1 cellular context compared by ENCODE assay signal in the genomic region with DNA sequence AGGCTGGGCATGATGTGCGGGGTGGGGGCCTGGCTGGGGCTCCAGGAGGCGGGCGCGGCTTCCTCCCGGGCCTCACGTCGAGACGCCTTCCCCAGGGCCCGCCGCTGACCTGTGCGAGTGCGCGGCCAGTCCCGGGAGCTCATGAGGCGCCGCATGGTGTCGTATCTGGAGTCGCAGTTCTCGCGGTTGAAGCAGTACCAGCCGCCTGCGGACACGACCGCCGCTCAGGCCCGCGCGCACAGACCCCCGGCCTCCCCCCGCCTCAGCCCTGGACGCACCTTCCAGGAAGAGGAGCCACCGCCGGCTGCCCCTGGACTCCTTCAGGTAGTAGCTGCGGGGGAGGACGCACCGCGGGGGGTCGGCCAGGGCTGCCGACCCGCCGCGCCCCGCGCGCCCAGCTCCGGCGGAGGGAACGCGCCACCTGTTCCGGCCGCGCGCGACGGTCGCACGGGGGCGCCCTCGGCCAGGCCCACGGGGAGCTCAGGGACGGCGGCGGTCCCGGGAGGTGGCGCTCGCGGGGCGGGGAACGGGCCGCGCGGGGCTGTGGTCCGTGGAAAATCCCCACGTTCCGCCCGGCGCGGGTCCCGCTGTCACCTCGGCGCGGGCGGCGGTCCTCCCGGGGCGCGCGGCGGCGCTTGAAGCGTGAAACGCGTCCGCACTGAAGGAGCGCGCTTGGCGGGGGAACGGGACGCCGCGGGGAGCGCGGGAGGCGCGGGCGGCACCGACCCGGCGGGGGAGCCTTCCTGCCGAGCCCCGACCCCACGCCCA.
TF ChIP-seq lines count a peak whose summit lies in the region.

No MANE protein-coding gene starts in this region.

TF ChIP-seq in K562, 482 proteins besides CTCF, POLR2A, EP300 and RAD21 (continued from another document and continues in another):
- TF ChIP-seq, protein P1, sequence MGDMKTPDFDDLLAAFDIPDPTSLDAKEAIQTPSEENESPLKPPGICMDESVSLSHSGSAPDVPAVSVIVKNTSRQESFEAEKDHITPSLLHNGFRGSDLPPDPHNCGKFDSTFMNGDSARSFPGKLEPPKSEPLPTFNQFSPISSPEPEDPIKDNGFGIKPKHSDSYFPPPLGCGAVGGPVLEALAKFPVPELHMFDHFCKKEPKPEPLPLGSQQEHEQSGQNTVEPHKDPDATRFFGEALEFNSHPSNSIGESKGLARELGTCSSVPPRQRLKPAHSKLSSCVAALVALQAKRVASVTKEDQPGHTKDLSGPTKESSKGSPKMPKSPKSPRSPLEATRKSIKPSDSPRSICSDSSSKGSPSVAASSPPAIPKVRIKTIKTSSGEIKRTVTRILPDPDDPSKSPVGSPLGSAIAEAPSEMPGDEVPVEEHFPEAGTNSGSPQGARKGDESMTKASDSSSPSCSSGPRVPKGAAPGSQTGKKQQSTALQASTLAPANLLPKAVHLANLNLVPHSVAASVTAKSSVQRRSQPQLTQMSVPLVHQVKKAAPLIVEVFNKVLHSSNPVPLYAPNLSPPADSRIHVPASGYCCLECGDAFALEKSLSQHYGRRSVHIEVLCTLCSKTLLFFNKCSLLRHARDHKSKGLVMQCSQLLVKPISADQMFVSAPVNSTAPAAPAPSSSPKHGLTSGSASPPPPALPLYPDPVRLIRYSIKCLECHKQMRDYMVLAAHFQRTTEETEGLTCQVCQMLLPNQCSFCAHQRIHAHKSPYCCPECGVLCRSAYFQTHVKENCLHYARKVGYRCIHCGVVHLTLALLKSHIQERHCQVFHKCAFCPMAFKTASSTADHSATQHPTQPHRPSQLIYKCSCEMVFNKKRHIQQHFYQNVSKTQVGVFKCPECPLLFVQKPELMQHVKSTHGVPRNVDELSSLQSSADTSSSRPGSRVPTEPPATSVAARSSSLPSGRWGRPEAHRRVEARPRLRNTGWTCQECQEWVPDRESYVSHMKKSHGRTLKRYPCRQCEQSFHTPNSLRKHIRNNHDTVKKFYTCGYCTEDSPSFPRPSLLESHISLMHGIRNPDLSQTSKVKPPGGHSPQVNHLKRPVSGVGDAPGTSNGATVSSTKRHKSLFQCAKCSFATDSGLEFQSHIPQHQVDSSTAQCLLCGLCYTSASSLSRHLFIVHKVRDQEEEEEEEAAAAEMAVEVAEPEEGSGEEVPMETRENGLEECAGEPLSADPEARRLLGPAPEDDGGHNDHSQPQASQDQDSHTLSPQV (IDR thresholded peaks at IDR 0.05) = peak; percentile 88
- no peak for TF ChIP-seq EHMT2 (IDR thresholded peaks at IDR 0.05)
- peak; percentile 87 for TF ChIP-seq CXXC5 (CRISPR knock-in tag; IDR thresholded peaks at IDR 0.05)
- TF ChIP-seq RFX5 (IDR thresholded peaks at IDR 0.05; ENCODE audit: low read depth, low read length) = no peak
- no peak for TF ChIP-seq POLR2AphosphoS5 (IDR thresholded peaks at IDR 0.05; ENCODE audit: control insufficient read depth, insufficient read depth, low read depth, low read length)
- peak; percentile 87; the same call in 1 of the 2 replicates for TF ChIP-seq HMGXB4 (CRISPR knock-in tag; IDR thresholded peaks at IDR 0.05)
- TF ChIP-seq RCOR1 (IDR thresholded peaks at IDR 0.05; ENCODE audit: borderline replicate concordance in 1 of 2, low read depth in 2 of 2, low read length in 2 of 2) = 0 out of 4 replicates have a peak, but pooled peaks of 1 of the 2 experiments have one; percentile 21
- TF ChIP-seq, protein P2, sequence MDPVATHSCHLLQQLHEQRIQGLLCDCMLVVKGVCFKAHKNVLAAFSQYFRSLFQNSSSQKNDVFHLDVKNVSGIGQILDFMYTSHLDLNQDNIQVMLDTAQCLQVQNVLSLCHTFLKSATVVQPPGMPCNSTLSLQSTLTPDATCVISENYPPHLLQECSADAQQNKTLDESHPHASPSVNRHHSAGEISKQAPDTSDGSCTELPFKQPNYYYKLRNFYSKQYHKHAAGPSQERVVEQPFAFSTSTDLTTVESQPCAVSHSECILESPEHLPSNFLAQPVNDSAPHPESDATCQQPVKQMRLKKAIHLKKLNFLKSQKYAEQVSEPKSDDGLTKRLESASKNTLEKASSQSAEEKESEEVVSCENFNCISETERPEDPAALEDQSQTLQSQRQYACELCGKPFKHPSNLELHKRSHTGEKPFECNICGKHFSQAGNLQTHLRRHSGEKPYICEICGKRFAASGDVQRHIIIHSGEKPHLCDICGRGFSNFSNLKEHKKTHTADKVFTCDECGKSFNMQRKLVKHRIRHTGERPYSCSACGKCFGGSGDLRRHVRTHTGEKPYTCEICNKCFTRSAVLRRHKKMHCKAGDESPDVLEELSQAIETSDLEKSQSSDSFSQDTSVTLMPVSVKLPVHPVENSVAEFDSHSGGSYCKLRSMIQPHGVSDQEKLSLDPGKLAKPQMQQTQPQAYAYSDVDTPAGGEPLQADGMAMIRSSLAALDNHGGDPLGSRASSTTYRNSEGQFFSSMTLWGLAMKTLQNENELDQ (CRISPR knock-in tag; IDR thresholded peaks at IDR 0.05; ENCODE audit: borderline replicate concordance) = peak; percentile 44; the same call in 1 of the 2 replicates
- no peak for TF ChIP-seq HMG20B (CRISPR knock-in tag; IDR thresholded peaks at IDR 0.05)
- TF ChIP-seq ZBTB7A (IDR thresholded peaks at IDR 0.05; ENCODE audit: borderline replicate concordance, control insufficient read depth, low read depth, low read length) = peak; percentile 93
- no peak for TF ChIP-seq CREB1 (IDR thresholded peaks at IDR 0.05)
- TF ChIP-seq CREB1 (CRISPR knock-in tag; IDR thresholded peaks at IDR 0.05) = no peak; the same call in 1 of the 2 replicates
- TF ChIP-seq ZBTB34 (CRISPR knock-in tag; IDR thresholded peaks at IDR 0.05) = no peak
- no peak for TF ChIP-seq NUFIP1 (IDR thresholded peaks at IDR 0.05; ENCODE audit: partially characterized antibody)
- TF ChIP-seq, protein P3, sequence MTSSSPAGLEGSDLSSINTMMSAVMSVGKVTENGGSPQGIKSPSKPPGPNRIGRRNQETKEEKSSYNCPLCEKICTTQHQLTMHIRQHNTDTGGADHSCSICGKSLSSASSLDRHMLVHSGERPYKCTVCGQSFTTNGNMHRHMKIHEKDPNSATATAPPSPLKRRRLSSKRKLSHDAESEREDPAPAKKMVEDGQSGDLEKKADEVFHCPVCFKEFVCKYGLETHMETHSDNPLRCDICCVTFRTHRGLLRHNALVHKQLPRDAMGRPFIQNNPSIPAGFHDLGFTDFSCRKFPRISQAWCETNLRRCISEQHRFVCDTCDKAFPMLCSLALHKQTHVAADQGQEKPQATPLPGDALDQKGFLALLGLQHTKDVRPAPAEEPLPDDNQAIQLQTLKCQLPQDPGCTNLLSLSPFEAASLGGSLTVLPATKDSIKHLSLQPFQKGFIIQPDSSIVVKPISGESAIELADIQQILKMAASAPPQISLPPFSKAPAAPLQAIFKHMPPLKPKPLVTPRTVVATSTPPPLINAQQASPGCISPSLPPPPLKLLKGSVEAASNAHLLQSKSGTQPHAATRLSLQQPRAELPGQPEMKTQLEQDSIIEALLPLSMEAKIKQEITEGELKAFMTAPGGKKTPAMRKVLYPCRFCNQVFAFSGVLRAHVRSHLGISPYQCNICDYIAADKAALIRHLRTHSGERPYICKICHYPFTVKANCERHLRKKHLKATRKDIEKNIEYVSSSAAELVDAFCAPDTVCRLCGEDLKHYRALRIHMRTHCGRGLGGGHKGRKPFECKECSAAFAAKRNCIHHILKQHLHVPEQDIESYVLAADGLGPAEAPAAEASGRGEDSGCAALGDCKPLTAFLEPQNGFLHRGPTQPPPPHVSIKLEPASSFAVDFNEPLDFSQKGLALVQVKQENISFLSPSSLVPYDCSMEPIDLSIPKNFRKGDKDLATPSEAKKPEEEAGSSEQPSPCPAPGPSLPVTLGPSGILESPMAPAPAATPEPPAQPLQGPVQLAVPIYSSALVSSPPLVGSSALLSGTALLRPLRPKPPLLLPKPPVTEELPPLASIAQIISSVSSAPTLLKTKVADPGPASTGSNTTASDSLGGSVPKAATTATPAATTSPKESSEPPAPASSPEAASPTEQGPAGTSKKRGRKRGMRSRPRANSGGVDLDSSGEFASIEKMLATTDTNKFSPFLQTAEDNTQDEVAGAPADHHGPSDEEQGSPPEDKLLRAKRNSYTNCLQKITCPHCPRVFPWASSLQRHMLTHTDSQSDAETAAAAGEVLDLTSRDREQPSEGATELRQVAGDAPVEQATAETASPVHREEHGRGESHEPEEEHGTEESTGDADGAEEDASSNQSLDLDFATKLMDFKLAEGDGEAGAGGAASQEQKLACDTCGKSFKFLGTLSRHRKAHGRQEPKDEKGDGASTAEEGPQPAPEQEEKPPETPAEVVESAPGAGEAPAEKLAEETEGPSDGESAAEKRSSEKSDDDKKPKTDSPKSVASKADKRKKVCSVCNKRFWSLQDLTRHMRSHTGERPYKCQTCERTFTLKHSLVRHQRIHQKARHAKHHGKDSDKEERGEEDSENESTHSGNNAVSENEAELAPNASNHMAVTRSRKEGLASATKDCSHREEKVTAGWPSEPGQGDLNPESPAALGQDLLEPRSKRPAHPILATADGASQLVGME (CRISPR knock-in tag; IDR thresholded peaks at IDR 0.05) = no peak
- no peak; the same call in 1 of the 2 replicates for TF ChIP-seq SP1 (CRISPR knock-in tag; IDR thresholded peaks at IDR 0.05)
- TF ChIP-seq NFATC3 (IDR thresholded peaks at IDR 0.05) = no peak
- no peak for TF ChIP-seq SRSF9 (IDR thresholded peaks at IDR 0.05; ENCODE audit: borderline replicate concordance, low read depth, low read length)
- 0 out of 2 replicates have a peak, but pooled peaks have one; percentile 15 for TF ChIP-seq TGIF2 (CRISPR knock-in tag; IDR thresholded peaks at IDR 0.05)
- TF ChIP-seq, protein P4, sequence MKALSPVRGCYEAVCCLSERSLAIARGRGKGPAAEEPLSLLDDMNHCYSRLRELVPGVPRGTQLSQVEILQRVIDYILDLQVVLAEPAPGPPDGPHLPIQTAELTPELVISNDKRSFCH (CRISPR knock-in tag; IDR thresholded peaks at IDR 0.05) = no peak
- TF ChIP-seq, protein P4 (tag; IDR thresholded peaks at IDR 0.05) = peak; percentile 30; the same call in 1 of the 2 replicates
- peak; percentile 50; the same call in 1 of the 2 replicates for TF ChIP-seq JUN (IDR thresholded peaks at IDR 0.05; ENCODE audit: borderline replicate concordance, low read depth, low read length)
- TF ChIP-seq JUN (CRISPR knock-in tag; IDR thresholded peaks at IDR 0.05; ENCODE audit: borderline replicate concordance) = 0 out of 2 replicates have a peak, but pooled peaks have one; percentile 17
- TF ChIP-seq, protein P5, sequence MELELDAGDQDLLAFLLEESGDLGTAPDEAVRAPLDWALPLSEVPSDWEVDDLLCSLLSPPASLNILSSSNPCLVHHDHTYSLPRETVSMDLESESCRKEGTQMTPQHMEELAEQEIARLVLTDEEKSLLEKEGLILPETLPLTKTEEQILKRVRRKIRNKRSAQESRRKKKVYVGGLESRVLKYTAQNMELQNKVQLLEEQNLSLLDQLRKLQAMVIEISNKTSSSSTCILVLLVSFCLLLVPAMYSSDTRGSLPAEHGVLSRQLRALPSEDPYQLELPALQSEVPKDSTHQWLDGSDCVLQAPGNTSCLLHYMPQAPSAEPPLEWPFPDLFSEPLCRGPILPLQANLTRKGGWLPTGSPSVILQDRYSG (tag; conservative IDR thresholded peaks at IDR 0.05; ENCODE audit: low read depth) = no peak
- no peak for TF ChIP-seq NFRKB (IDR thresholded peaks at IDR 0.05; ENCODE audit: low read depth)
- peak; percentile 99 for TF ChIP-seq CTBP1 (IDR thresholded peaks at IDR 0.05; ENCODE audit: borderline replicate concordance)
